ENCODE assay signal across 33 cellular contexts in genomic region chr3:118097226-118097625, GRCh38.
"Had no signal": no experiment of that assay in that cellular context is flagged by ENCODE, and none has a peak within 500 bp of the region (broad histone marks: within the 10 kb centered on the region; RNA-seq: fewer than 3 reads in every experiment).

No MANE protein-coding gene starts in this region.

- H3K4me1 Mint-ChIP-seq: activated B cell treated with CpG ODN at 0.5 μM for 24 hours; activated CD4-positive, alpha-beta T cell treated with anti-CD3 and anti-CD28 coated beads, Interleukin-2, amount 10 ng/mL, durations not matched to agents 24 days and 14 days; activated CD8-positive, alpha-beta memory T cell treated with anti-CD3 and anti-CD28 coated beads, Interleukin-2, amount 10 ng/mL, durations not matched to agents 7 days and 5 days; activated naive CD4-positive, alpha-beta T cell treated with anti-CD3 and anti-CD28 coated beads, Interleukin-2, amount 50 U/mL, for 24 hours; activated naive CD8-positive, alpha-beta T cell treated with anti-CD3 and anti-CD28 coated beads for 36 hours; activated naive CD8-positive, alpha-beta T cell treated with anti-CD3 and anti-CD28 coated beads, Interleukin-2, amount 50 U/mL, for 24 hours; brain; central memory CD8-positive, alpha-beta T cell; endodermal cell; T-helper 17 cell had no signal

- H3K27ac ChIP-seq: ascending aorta, breast epithelium, coronary artery, dorsolateral prefrontal cortex, esophagus squamous epithelium, gastroesophageal sphincter, WERI-Rb-1 had no signal

- H3K36me3 ChIP-seq: ascending aorta, breast epithelium, esophagus squamous epithelium, gastroesophageal sphincter, WERI-Rb-1 had no signal

- H3K27me3 ChIP-seq: ascending aorta, breast epithelium, dorsolateral prefrontal cortex, esophagus squamous epithelium, gastroesophageal sphincter had no signal

- H3K36me3 Mint-ChIP-seq: activated CD4-positive, alpha-beta memory T cell treated with anti-CD3 and anti-CD28 coated beads for 36 hours; activated CD8-positive, alpha-beta memory T cell treated with anti-CD3 and anti-CD28 coated beads, Interleukin-2, amount 10 ng/mL, durations not matched to agents 7 days and 5 days; activated naive CD4-positive, alpha-beta T cell treated with anti-CD3 and anti-CD28 coated beads, Interleukin-2, amount 50 U/mL, for 24 hours; brain had no signal

- H3K4me1 ChIP-seq: ascending aorta, breast epithelium, gastroesophageal sphincter had no signal

- H3K27ac Mint-ChIP-seq: activated B cell treated with CpG ODN at 0.5 μM for 24 hours; activated CD4-positive, alpha-beta memory T cell treated with anti-CD3 and anti-CD28 coated beads for 36 hours; activated CD4-positive, alpha-beta T cell treated with anti-CD3 and anti-CD28 coated beads, Interleukin-2, amount 10 ng/mL, durations not matched to agents 24 days and 14 days; activated CD8-positive, alpha-beta memory T cell treated with anti-CD3 and anti-CD28 coated beads, Interleukin-2, amount 10 ng/mL, durations not matched to agents 7 days and 5 days; activated CD8-positive, alpha-beta T cell treated with anti-CD3 and anti-CD28 coated beads, Interleukin-2, amount 10 ng/mL, durations not matched to agents 7 days and 5 days; activated naive CD4-positive, alpha-beta T cell treated with anti-CD3 and anti-CD28 coated beads for 36 hours; activated naive CD4-positive, alpha-beta T cell treated with anti-CD3 and anti-CD28 coated beads, Interleukin-2, amount 50 U/mL, for 24 hours; activated naive CD8-positive, alpha-beta T cell treated with anti-CD3 and anti-CD28 coated beads for 36 hours; activated naive CD8-positive, alpha-beta T cell treated with anti-CD3 and anti-CD28 coated beads, Interleukin-2, amount 50 U/mL, for 24 hours; activated T-helper 1 cell treated with anti-CD3 and anti-CD28 coated beads, Interleukin-12 subunit alpha, Interleukin-12 subunit beta, Interleukin-2, Interleukin-4 antibody, amounts not matched to agents 30 ng/mL and 10 ng/mL and 1 ng/mL, durations not matched to agents 14 hours and 24 hours and 36 hours; activated T-helper 2 cell treated with anti-CD3 and anti-CD28 coated beads, Interferon-gamma antibody, Interleukin-2, Interleukin-4, amounts not matched to agents 10 μg/mL and 5 μg/mL and 100 μg/mL, durations not matched to agents 14 hours and 24 hours and 36 hours; brain; dendritic cell treated with granulocyte-macrophage colony-stimulating factor and Interleukin-4, amounts not matched to agents 40 ng/mL and 50 ng/mL, for 4 days; endodermal cell; T-helper 17 cell; T-helper 2 cell treated with Interferon-gamma antibody and Interleukin-4, amounts not matched to agents 5 μg/mL and 100 μg/mL, for 36 hours had no signal

- H3K4me3 ChIP-seq: ascending aorta, breast epithelium, coronary artery, dorsolateral prefrontal cortex, esophagus squamous epithelium, gastroesophageal sphincter had no signal

- DNase-seq: activated B cell treated with CpG ODN at 0.5 μM for 24 hours; activated CD4-positive, alpha-beta memory T cell treated with anti-CD3 and anti-CD28 coated beads for 36 hours; activated CD4-positive, alpha-beta T cell treated with anti-CD3 and anti-CD28 coated beads, Interleukin-2, amount 10 ng/mL, durations not matched to agents 24 days and 14 days; activated CD8-positive, alpha-beta memory T cell treated with anti-CD3 and anti-CD28 coated beads, Interleukin-2, amount 10 ng/mL, durations not matched to agents 7 days and 5 days; activated CD8-positive, alpha-beta memory T cell treated with anti-CD3 and anti-CD28 coated beads, Interleukin-2, amount 50 U/mL, for 4 hours; activated CD8-positive, alpha-beta T cell treated with anti-CD3 and anti-CD28 coated beads, Interleukin-2, amount 10 ng/mL, durations not matched to agents 7 days and 5 days; activated effector memory CD4-positive, alpha-beta T cell treated with anti-CD3 and anti-CD28 coated beads, Interleukin-2, amount 50 U/mL, for 16 hours; activated naive CD4-positive, alpha-beta T cell treated with anti-CD3 and anti-CD28 coated beads for 36 hours; activated naive CD8-positive, alpha-beta T cell treated with anti-CD3 and anti-CD28 coated beads for 36 hours; activated naive CD8-positive, alpha-beta T cell treated with anti-CD3 and anti-CD28 coated beads, Interleukin-2, amount 50 U/mL, for 24 hours; activated T-cell treated with anti-CD3 and anti-CD28 coated beads, Interleukin-2, amount 50 U/mL, for 1 hour; activated T-cell treated with anti-CD3 and anti-CD28 coated beads, Interleukin-2, amount 50 U/mL, for 48 hours; dorsolateral prefrontal cortex; effector memory CD4-positive, alpha-beta T cell; endodermal cell; esophagus squamous epithelium; foreskin melanocyte; T-helper 1 cell; T-helper 17 cell; T1000; WERI-Rb-1 had no signal

- H3K4me3 Mint-ChIP-seq: activated B cell treated with CpG ODN at 0.5 μM for 24 hours; activated CD4-positive, alpha-beta memory T cell treated with anti-CD3 and anti-CD28 coated beads for 36 hours; activated CD4-positive, alpha-beta T cell treated with anti-CD3 and anti-CD28 coated beads, Interleukin-2, amount 10 ng/mL, durations not matched to agents 24 days and 14 days; activated CD8-positive, alpha-beta memory T cell treated with anti-CD3 and anti-CD28 coated beads, Interleukin-2, amount 10 ng/mL, durations not matched to agents 7 days and 5 days; activated CD8-positive, alpha-beta T cell treated with anti-CD3 and anti-CD28 coated beads, Interleukin-2, amount 10 ng/mL, durations not matched to agents 7 days and 5 days; activated naive CD4-positive, alpha-beta T cell treated with anti-CD3 and anti-CD28 coated beads for 36 hours; activated naive CD4-positive, alpha-beta T cell treated with anti-CD3 and anti-CD28 coated beads, Interleukin-2, amount 50 U/mL, for 24 hours; activated naive CD8-positive, alpha-beta T cell treated with anti-CD3 and anti-CD28 coated beads for 36 hours; activated naive CD8-positive, alpha-beta T cell treated with anti-CD3 and anti-CD28 coated beads, Interleukin-2, amount 50 U/mL, for 24 hours; activated T-helper 1 cell treated with anti-CD3 and anti-CD28 coated beads, Interleukin-12 subunit alpha, Interleukin-12 subunit beta, Interleukin-2, Interleukin-4 antibody, amounts not matched to agents 30 ng/mL and 10 ng/mL and 1 ng/mL, durations not matched to agents 14 hours and 24 hours and 36 hours; brain; central memory CD8-positive, alpha-beta T cell; dendritic cell treated with granulocyte-macrophage colony-stimulating factor and Interleukin-4, amounts not matched to agents 40 ng/mL and 50 ng/mL, for 4 days; endodermal cell; T-helper 17 cell; T-helper 2 cell treated with Interferon-gamma antibody and Interleukin-4, amounts not matched to agents 5 μg/mL and 100 μg/mL, for 36 hours had no signal

- ATAC-seq: activated CD4-positive, CD25-positive, alpha-beta regulatory T cell treated with anti-CD3 and anti-CD28 coated beads, Interleukin-2, amount 50 U/mL, for 24 hours; activated CD8-positive, alpha-beta memory T cell treated with anti-CD3 and anti-CD28 coated beads, Interleukin-2, amount 10 ng/mL, durations not matched to agents 7 days and 5 days; activated CD8-positive, alpha-beta T cell treated with anti-CD3 and anti-CD28 coated beads, Interleukin-2, amount 10 ng/mL, durations not matched to agents 7 days and 5 days; activated naive CD8-positive, alpha-beta T cell treated with anti-CD3 and anti-CD28 coated beads, Interleukin-2, amount 50 U/mL, for 24 hours; gastroesophageal sphincter; T-helper 17 cell had no signal

- H3K9me3 ChIP-seq: ascending aorta had no signal

- H3K27me3 Mint-ChIP-seq: activated B cell treated with CpG ODN at 0.5 μM for 24 hours; activated CD4-positive, alpha-beta memory T cell treated with anti-CD3 and anti-CD28 coated beads for 36 hours; activated CD4-positive, alpha-beta T cell treated with anti-CD3 and anti-CD28 coated beads, Interleukin-2, amount 10 ng/mL, durations not matched to agents 24 days and 14 days; activated CD8-positive, alpha-beta memory T cell treated with anti-CD3 and anti-CD28 coated beads, Interleukin-2, amount 10 ng/mL, durations not matched to agents 7 days and 5 days; activated naive CD4-positive, alpha-beta T cell treated with anti-CD3 and anti-CD28 coated beads, Interleukin-2, amount 50 U/mL, for 24 hours; activated naive CD8-positive, alpha-beta T cell treated with anti-CD3 and anti-CD28 coated beads for 36 hours; activated naive CD8-positive, alpha-beta T cell treated with anti-CD3 and anti-CD28 coated beads, Interleukin-2, amount 50 U/mL, for 24 hours; brain; central memory CD8-positive, alpha-beta T cell; dendritic cell treated with granulocyte-macrophage colony-stimulating factor and Interleukin-4, amounts not matched to agents 40 ng/mL and 50 ng/mL, for 4 days; T-helper 17 cell had no signal
